In the genomic region with DNA sequence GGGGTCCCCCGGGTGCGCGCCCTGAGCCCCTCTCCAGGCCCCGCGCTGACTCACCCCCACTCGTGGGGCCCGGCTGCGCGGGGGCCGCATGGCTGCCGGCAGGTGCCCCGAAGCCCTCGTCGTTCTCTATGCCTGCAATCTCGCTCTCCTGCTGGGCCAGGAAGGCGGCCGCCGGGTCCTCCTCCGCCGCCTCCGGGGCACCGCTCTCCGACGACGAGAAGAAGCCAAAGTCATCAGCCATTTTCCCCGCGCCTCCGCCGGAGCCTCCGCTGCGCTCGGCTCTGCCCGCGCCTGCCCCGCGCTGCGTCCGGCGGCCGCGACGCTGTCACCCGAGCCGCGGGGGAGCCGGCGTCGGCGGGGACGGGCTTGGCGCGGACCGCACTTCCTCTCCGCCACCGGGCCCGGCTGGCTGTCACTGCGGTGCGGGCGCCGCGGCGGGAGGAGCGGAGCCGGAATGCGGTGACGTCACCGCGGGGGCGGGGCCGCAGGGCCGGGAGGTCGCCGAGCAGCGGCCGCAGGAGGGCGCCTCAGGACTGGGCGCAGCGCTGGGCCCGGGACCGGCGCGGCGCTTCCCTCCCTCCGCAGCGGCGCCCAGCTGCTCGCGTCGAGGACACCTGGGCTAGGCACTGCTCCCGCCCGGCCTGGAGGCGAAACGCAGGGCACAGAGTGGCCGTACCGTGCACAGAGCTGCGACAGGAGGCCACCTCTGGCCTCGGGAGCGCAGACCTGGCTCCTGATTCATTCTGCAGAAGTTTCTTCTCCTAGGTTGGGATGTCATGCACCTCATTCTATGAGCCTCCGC, we compare ENCODE assay signal across 1 cellular context.
A peak's percentile ranks its signal among the peaks of the same experiment; 100 is the strongest.
TF ChIP-seq lines count a peak whose summit lies in the region.

A gene with protein sequence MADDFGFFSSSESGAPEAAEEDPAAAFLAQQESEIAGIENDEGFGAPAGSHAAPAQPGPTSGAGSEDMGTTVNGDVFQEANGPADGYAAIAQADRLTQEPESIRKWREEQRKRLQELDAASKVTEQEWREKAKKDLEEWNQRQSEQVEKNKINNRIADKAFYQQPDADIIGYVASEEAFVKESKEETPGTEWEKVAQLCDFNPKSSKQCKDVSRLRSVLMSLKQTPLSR (minus strand): TSS at position 417 of the 802 bp plus-strand sequence. CDS start 176 bp downstream, at position 241.

TF ChIP-seq in GM12878, 131 proteins besides CTCF, POLR2A, EP300 and RAD21 (continued from another document and continues in another):
- TF ChIP-seq, protein P1, sequence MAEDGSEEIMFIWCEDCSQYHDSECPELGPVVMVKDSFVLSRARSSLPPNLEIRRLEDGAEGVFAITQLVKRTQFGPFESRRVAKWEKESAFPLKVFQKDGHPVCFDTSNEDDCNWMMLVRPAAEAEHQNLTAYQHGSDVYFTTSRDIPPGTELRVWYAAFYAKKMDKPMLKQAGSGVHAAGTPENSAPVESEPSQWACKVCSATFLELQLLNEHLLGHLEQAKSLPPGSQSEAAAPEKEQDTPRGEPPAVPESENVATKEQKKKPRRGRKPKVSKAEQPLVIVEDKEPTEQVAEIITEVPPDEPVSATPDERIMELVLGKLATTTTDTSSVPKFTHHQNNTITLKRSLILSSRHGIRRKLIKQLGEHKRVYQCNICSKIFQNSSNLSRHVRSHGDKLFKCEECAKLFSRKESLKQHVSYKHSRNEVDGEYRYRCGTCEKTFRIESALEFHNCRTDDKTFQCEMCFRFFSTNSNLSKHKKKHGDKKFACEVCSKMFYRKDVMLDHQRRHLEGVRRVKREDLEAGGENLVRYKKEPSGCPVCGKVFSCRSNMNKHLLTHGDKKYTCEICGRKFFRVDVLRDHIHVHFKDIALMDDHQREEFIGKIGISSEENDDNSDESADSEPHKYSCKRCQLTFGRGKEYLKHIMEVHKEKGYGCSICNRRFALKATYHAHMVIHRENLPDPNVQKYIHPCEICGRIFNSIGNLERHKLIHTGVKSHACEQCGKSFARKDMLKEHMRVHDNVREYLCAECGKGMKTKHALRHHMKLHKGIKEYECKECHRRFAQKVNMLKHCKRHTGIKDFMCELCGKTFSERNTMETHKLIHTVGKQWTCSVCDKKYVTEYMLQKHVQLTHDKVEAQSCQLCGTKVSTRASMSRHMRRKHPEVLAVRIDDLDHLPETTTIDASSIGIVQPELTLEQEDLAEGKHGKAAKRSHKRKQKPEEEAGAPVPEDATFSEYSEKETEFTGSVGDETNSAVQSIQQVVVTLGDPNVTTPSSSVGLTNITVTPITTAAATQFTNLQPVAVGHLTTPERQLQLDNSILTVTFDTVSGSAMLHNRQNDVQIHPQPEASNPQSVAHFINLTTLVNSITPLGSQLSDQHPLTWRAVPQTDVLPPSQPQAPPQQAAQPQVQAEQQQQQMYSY (CRISPR knock-in tag; IDR thresholded peaks at IDR 0.05), result peak; percentile 57; the same call in 1 of the 2 replicates
- peak; percentile 65 for TF ChIP-seq SP1 (IDR thresholded peaks at IDR 0.05; ENCODE audit: low read depth, low read length)
- peak; percentile 94 for TF ChIP-seq IKZF1 (conservative IDR thresholded peaks at IDR 0.05)
- no peak for TF ChIP-seq CBFB (IDR thresholded peaks at IDR 0.05; ENCODE audit: low read depth)
- TF ChIP-seq TCF3 (IDR thresholded peaks at IDR 0.05; ENCODE audit: borderline replicate concordance, insufficient read depth, low read depth, low read length), result peak; percentile 93
- TF ChIP-seq ASH2L (IDR thresholded peaks at IDR 0.05; ENCODE audit: borderline replicate concordance, low read depth), result peak; percentile 59; the same call in 1 of the 2 replicates
- TF ChIP-seq, protein P2, sequence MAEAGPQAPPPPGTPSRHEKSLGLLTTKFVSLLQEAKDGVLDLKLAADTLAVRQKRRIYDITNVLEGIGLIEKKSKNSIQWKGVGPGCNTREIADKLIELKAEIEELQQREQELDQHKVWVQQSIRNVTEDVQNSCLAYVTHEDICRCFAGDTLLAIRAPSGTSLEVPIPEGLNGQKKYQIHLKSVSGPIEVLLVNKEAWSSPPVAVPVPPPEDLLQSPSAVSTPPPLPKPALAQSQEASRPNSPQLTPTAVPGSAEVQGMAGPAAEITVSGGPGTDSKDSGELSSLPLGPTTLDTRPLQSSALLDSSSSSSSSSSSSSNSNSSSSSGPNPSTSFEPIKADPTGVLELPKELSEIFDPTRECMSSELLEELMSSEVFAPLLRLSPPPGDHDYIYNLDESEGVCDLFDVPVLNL (IDR thresholded peaks at IDR 0.05; ENCODE audit: low read depth, low read length), result no peak
- no peak for TF ChIP-seq MTA3 (IDR thresholded peaks at IDR 0.05; ENCODE audit: borderline replicate concordance, low read length)
- TF ChIP-seq, protein P3, sequence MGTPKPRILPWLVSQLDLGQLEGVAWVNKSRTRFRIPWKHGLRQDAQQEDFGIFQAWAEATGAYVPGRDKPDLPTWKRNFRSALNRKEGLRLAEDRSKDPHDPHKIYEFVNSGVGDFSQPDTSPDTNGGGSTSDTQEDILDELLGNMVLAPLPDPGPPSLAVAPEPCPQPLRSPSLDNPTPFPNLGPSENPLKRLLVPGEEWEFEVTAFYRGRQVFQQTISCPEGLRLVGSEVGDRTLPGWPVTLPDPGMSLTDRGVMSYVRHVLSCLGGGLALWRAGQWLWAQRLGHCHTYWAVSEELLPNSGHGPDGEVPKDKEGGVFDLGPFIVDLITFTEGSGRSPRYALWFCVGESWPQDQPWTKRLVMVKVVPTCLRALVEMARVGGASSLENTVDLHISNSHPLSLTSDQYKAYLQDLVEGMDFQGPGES (IDR thresholded peaks at IDR 0.05), result peak; percentile 55; the same call in 1 of the 2 replicates
- TF ChIP-seq SIN3A (IDR thresholded peaks at IDR 0.05; ENCODE audit: low read depth, low read length), result 0 out of 2 replicates have a peak, but pooled peaks have one; percentile 53
- TF ChIP-seq, protein P4, sequence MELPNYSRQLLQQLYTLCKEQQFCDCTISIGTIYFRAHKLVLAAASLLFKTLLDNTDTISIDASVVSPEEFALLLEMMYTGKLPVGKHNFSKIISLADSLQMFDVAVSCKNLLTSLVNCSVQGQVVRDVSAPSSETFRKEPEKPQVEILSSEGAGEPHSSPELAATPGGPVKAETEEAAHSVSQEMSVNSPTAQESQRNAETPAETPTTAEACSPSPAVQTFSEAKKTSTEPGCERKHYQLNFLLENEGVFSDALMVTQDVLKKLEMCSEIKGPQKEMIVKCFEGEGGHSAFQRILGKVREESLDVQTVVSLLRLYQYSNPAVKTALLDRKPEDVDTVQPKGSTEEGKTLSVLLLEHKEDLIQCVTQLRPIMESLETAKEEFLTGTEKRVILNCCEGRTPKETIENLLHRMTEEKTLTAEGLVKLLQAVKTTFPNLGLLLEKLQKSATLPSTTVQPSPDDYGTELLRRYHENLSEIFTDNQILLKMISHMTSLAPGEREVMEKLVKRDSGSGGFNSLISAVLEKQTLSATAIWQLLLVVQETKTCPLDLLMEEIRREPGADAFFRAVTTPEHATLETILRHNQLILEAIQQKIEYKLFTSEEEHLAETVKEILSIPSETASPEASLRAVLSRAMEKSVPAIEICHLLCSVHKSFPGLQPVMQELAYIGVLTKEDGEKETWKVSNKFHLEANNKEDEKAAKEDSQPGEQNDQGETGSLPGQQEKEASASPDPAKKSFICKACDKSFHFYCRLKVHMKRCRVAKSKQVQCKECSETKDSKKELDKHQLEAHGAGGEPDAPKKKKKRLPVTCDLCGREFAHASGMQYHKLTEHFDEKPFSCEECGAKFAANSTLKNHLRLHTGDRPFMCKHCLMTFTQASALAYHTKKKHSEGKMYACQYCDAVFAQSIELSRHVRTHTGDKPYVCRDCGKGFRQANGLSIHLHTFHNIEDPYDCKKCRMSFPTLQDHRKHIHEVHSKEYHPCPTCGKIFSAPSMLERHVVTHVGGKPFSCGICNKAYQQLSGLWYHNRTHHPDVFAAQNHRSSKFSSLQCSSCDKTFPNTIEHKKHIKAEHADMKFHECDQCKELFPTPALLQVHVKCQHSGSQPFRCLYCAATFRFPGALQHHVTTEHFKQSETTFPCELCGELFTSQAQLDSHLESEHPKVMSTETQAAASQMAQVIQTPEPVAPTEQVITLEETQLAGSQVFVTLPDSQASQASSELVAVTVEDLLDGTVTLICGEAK (IDR thresholded peaks at IDR 0.05; ENCODE audit: borderline replicate concordance), result no peak
- TF ChIP-seq TCF12 (IDR thresholded peaks at IDR 0.05; ENCODE audit: low read depth, low read length), result peak; percentile 91
- peak; percentile 93 for TF ChIP-seq NR2F1 (conservative IDR thresholded peaks at IDR 0.05)
- TF ChIP-seq, protein P5, sequence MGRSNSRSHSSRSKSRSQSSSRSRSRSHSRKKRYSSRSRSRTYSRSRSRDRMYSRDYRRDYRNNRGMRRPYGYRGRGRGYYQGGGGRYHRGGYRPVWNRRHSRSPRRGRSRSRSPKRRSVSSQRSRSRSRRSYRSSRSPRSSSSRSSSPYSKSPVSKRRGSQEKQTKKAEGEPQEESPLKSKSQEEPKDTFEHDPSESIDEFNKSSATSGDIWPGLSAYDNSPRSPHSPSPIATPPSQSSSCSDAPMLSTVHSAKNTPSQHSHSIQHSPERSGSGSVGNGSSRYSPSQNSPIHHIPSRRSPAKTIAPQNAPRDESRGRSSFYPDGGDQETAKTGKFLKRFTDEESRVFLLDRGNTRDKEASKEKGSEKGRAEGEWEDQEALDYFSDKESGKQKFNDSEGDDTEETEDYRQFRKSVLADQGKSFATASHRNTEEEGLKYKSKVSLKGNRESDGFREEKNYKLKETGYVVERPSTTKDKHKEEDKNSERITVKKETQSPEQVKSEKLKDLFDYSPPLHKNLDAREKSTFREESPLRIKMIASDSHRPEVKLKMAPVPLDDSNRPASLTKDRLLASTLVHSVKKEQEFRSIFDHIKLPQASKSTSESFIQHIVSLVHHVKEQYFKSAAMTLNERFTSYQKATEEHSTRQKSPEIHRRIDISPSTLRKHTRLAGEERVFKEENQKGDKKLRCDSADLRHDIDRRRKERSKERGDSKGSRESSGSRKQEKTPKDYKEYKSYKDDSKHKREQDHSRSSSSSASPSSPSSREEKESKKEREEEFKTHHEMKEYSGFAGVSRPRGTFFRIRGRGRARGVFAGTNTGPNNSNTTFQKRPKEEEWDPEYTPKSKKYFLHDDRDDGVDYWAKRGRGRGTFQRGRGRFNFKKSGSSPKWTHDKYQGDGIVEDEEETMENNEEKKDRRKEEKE (IDR thresholded peaks at IDR 0.05), result 0 out of 2 replicates have a peak, but pooled peaks have one; percentile 63
- TF ChIP-seq SREBF2 (IDR thresholded peaks at IDR 0.05; ENCODE audit: low read length), result no peak
- peak; percentile 72; the same call in 1 of the 2 replicates for TF ChIP-seq CREB1 (IDR thresholded peaks at IDR 0.05; ENCODE audit: low read depth)
- 0 out of 2 replicates have a peak, but pooled peaks have one; percentile 40 for TF ChIP-seq NFXL1 (IDR thresholded peaks at IDR 0.05; ENCODE audit: borderline replicate concordance)
- TF ChIP-seq SPI1 (IDR thresholded peaks at IDR 0.05; ENCODE audit: borderline replicate concordance, insufficient read depth, low read depth, low read length), result peak; percentile 62; the same call in 1 of the 2 replicates
- TF ChIP-seq POLR2AphosphoS5 (IDR thresholded peaks at IDR 0.05; ENCODE audit: low read length), result peak; percentile 45; the same call in 1 of the 2 replicates
- TF ChIP-seq CHD4 (IDR thresholded peaks at IDR 0.05), result no peak
- TF ChIP-seq BMI1 (IDR thresholded peaks at IDR 0.05; ENCODE audit: borderline replicate concordance), result no peak
- TF ChIP-seq STAT1 (conservative IDR thresholded peaks at IDR 0.05), result 0 out of 2 replicates have a peak, but pooled peaks have one; percentile 40
- peak; percentile 82; the same call in 1 of the 2 replicates for TF ChIP-seq ZNF217 (IDR thresholded peaks at IDR 0.05)
- TF ChIP-seq, protein P6, sequence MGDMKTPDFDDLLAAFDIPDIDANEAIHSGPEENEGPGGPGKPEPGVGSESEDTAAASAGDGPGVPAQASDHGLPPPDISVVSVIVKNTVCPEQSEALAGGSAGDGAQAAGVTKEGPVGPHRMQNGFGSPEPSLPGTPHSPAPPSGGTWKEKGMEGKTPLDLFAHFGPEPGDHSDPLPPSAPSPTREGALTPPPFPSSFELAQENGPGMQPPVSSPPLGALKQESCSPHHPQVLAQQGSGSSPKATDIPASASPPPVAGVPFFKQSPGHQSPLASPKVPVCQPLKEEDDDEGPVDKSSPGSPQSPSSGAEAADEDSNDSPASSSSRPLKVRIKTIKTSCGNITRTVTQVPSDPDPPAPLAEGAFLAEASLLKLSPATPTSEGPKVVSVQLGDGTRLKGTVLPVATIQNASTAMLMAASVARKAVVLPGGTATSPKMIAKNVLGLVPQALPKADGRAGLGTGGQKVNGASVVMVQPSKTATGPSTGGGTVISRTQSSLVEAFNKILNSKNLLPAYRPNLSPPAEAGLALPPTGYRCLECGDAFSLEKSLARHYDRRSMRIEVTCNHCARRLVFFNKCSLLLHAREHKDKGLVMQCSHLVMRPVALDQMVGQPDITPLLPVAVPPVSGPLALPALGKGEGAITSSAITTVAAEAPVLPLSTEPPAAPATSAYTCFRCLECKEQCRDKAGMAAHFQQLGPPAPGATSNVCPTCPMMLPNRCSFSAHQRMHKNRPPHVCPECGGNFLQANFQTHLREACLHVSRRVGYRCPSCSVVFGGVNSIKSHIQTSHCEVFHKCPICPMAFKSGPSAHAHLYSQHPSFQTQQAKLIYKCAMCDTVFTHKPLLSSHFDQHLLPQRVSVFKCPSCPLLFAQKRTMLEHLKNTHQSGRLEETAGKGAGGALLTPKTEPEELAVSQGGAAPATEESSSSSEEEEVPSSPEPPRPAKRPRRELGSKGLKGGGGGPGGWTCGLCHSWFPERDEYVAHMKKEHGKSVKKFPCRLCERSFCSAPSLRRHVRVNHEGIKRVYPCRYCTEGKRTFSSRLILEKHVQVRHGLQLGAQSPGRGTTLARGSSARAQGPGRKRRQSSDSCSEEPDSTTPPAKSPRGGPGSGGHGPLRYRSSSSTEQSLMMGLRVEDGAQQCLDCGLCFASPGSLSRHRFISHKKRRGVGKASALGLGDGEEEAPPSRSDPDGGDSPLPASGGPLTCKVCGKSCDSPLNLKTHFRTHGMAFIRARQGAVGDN (IDR thresholded peaks at IDR 0.05), result peak; percentile 65; the same call in 1 of the 2 replicates
- TF ChIP-seq BHLHE40 (IDR thresholded peaks at IDR 0.05; ENCODE audit: borderline replicate concordance in 1 of 2, low read depth in 2 of 2, low read length in 1 of 2), result peak; percentile 62 to 81
- TF ChIP-seq HDGF (IDR thresholded peaks at IDR 0.05), result no peak
- TF ChIP-seq CHD1 (IDR thresholded peaks at IDR 0.05; ENCODE audit: low read depth, low read length), result no peak
- TF ChIP-seq BACH1 (IDR thresholded peaks at IDR 0.05; ENCODE audit: borderline replicate concordance), result peak; percentile 93
- no peak for TF ChIP-seq WRNIP1 (IDR thresholded peaks at IDR 0.05; ENCODE audit: borderline replicate concordance, low read depth, low read length)
- 0 out of 2 replicates have a peak, but pooled peaks have one; percentile 33 for TF ChIP-seq ZNF207 (IDR thresholded peaks at IDR 0.05; ENCODE audit: borderline replicate concordance)
- no peak for TF ChIP-seq RAD51 (IDR thresholded peaks at IDR 0.05)
- TF ChIP-seq GATAD2B (conservative IDR thresholded peaks at IDR 0.05; ENCODE audit: low read depth), result peak; percentile 97
- no peak for TF ChIP-seq KAT2A (conservative IDR thresholded peaks at IDR 0.05; ENCODE audit: control insufficient read depth, low read depth, low read length)
- TF ChIP-seq ZNF24 (IDR thresholded peaks at IDR 0.05), result peak; percentile 57; the same call in 1 of the 2 replicates
- no peak for TF ChIP-seq RUNX3 (IDR thresholded peaks at IDR 0.05; ENCODE audit: low read length)
